Comparison of ENCODE assay signal across 22 cellular contexts in the genomic region with DNA sequence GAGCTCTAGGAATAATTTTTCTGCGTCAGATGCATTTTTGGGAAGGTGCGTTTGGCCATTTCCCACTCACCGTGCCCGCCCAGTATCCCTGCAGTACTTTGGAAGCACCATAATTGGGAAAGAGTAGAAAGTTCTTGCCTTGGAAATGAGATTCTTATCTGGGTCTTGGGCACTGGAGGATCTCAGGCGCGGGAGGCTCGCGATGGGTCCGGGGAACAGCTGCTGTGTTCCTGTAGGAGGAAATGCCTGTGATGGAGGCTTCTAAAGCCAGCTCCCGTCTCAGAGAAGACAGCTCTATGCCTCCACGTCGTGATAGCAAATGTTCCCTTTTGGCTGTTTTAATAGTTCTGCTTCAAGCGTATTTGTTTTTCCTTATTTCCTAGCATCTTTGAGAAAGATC.
"Had no signal": no experiment of that assay in that cellular context is flagged by ENCODE, and none has a peak within 500 bp of the region (broad histone marks: within the 10 kb centered on the region; RNA-seq: fewer than 3 reads in every experiment).

No MANE protein-coding gene starts in this region.

- H3K4me3 ChIP-seq: neural progenitor cell, pancreas, prostate gland, right lobe of liver, sigmoid colon, stomach, testis, tibial artery, transverse colon, upper lobe of right lung, uterus had no signal

- DNase-seq: naive thymus-derived CD4-positive, alpha-beta T cell; natural killer cell; pancreas; right cardiac atrium; right lobe of liver; sigmoid colon; small intestine; stimulated activated CD4-positive, alpha-beta T cell treated with anti-CD3 and anti-CD28 coated beads, Interleukin-15, amount 100 ng/mL, for 24 hours; stimulated activated CD4-positive, alpha-beta T cell treated with anti-CD3 and anti-CD28 coated beads, Interleukin-2, amount 100 ng/mL, for 24 hours; stimulated activated CD4-positive, alpha-beta T cell treated with anti-CD3 and anti-CD28 coated beads, Interleukin-2, amount 100 ng/mL, for 48 hours; stimulated activated CD4-positive, alpha-beta T cell treated with anti-CD3 and anti-CD28 coated beads, Interleukin-4, amount 100 ng/mL, for 24 hours; stimulated activated naive B cell treated with anti-CD40 and anti-IgM and Interleukin-4, amounts not matched to agents 10 μg/mL and 1 μg/mL and 100 μg/mL, for 72 hours; stimulated activated naive CD4-positive, alpha-beta T cell treated with Interleukin-2 at 50 U/mL for 16 hours; stomach; testis; tibial artery; transverse colon; upper lobe of right lung; uterus had no signal

- ATAC-seq: naive thymus-derived CD4-positive, alpha-beta T cell; natural killer cell; pancreas; right cardiac atrium; right lobe of liver; stimulated activated effector memory CD8-positive, alpha-beta T cell treated with anti-CD3 and anti-CD28 coated beads, Interleukin-12 subunit alpha, Interleukin-12 subunit beta, amount 100 ng/mL, for 72 hours; stimulated activated naive B cell treated with anti-CD40 and anti-IgM and Interleukin-4, amounts not matched to agents 10 μg/mL and 1 μg/mL and 100 μg/mL, for 72 hours; upper lobe of right lung had no signal

- FAIRE-seq: pancreas, small intestine had no signal

- H3K27ac ChIP-seq: neural progenitor cell, pancreas, prostate gland, right lobe of liver, sigmoid colon, stomach, testis, tibial artery, transverse colon, upper lobe of right lung, uterus had no signal

- H3K27me3 ChIP-seq: neural progenitor cell, pancreas, right lobe of liver, sigmoid colon, testis, tibial artery, transverse colon, upper lobe of right lung, uterus had no signal
